ENCODE assay signal across 18 cellular contexts in genomic region chr12:54997914-54998507, GRCh38. TPM values are rescaled to one million over a fixed set of nuclear protein-coding genes. Genes with fewer than 3 reads are reported as not detected.
"Had no signal": no experiment of that assay in that cellular context is flagged by ENCODE, and none has a peak within 500 bp of the region (broad histone marks: within the 10 kb centered on the region; RNA-seq: fewer than 3 reads in every experiment).

No MANE protein-coding gene starts in this region.

- H3K27ac Mint-ChIP-seq: activated B cell treated with CpG ODN at 0.5 μM for 24 hours; activated CD4-positive, alpha-beta T cell treated with anti-CD3 and anti-CD28 coated beads, Interleukin-2, amount 10 ng/mL, durations not matched to agents 7 days and 5 days; activated naive CD4-positive, alpha-beta T cell treated with anti-CD3 and anti-CD28 coated beads for 36 hours; stimulated activated naive CD8-positive, alpha-beta T cell treated with anti-CD3 and anti-CD28 coated beads, Interleukin-15, amount 100 ng/mL, for 72 hours had no signal

- H3K36me3 ChIP-seq: colonic mucosa, neutrophil, upper lobe of right lung had no signal

- H3K4me1 ChIP-seq: colonic mucosa, testis, upper lobe of right lung had no signal

- H3K27me3 Mint-ChIP-seq: activated B cell treated with CpG ODN at 0.5 μM for 24 hours; activated CD4-positive, alpha-beta T cell treated with anti-CD3 and anti-CD28 coated beads, Interleukin-2, amount 10 ng/mL, durations not matched to agents 7 days and 5 days; stimulated activated naive CD8-positive, alpha-beta T cell treated with anti-CD3 and anti-CD28 coated beads, Interleukin-15, amount 100 ng/mL, for 72 hours had no signal

- DNase-seq: activated B cell treated with CpG ODN at 0.5 μM for 24 hours; activated CD4-positive, alpha-beta T cell treated with anti-CD3 and anti-CD28 coated beads, Interleukin-2, amount 10 ng/mL, durations not matched to agents 7 days and 5 days; activated CD8-positive, alpha-beta memory T cell treated with anti-CD3 and anti-CD28 coated beads for 24 hours; activated naive CD4-positive, alpha-beta T cell treated with anti-CD3 and anti-CD28 coated beads for 36 hours; caudate nucleus; colonic mucosa; left colon; naive thymus-derived CD4-positive, alpha-beta T cell; retina; stimulated activated CD4-positive, alpha-beta T cell treated with anti-CD3 and anti-CD28 coated beads, Interleukin-4, amount 100 ng/mL, for 1 hour; stimulated activated CD8-positive, alpha-beta memory T cell treated with anti-CD3 and anti-CD28 coated beads, Interleukin-4, amount 100 ng/mL, for 48 hours; stimulated activated naive CD8-positive, alpha-beta T cell treated with anti-CD3 and anti-CD28 coated beads, Interleukin-15, amount 100 ng/mL, for 72 hours; testis; upper lobe of right lung had no signal

- H3K4me3 ChIP-seq: colonic mucosa, testis, upper lobe of right lung had no signal

- H3K9me3 ChIP-seq: colonic mucosa, neutrophil, testis, upper lobe of right lung had no signal

- H3K9me3 Mint-ChIP-seq: activated CD4-positive, alpha-beta T cell treated with anti-CD3 and anti-CD28 coated beads, Interleukin-2, amount 10 ng/mL, durations not matched to agents 7 days and 5 days; activated naive CD4-positive, alpha-beta T cell treated with anti-CD3 and anti-CD28 coated beads for 36 hours; naive thymus-derived CD4-positive, alpha-beta T cell; stimulated activated naive CD8-positive, alpha-beta T cell treated with anti-CD3 and anti-CD28 coated beads, Interleukin-15, amount 100 ng/mL, for 72 hours had no signal

- H3K27ac ChIP-seq: colonic mucosa, testis, upper lobe of right lung had no signal

- H3K4me3 Mint-ChIP-seq: activated B cell treated with CpG ODN at 0.5 μM for 24 hours; activated CD4-positive, alpha-beta T cell treated with anti-CD3 and anti-CD28 coated beads, Interleukin-2, amount 10 ng/mL, durations not matched to agents 7 days and 5 days; activated naive CD4-positive, alpha-beta T cell treated with anti-CD3 and anti-CD28 coated beads for 36 hours; naive thymus-derived CD4-positive, alpha-beta T cell; stimulated activated naive CD8-positive, alpha-beta T cell treated with anti-CD3 and anti-CD28 coated beads, Interleukin-15, amount 100 ng/mL, for 72 hours had no signal

- H3K27me3 ChIP-seq: colonic mucosa, testis, upper lobe of right lung had no signal

RNA-seq across cellular contexts. Expression of gene TESPA1, which starts 13.4 kb away (rescaled TPM):
- total RNA-seq: fibroblast of lung, frontal cortex, lung microvascular endothelial cell had no signal

RNA-seq across cellular contexts. Expression of gene NEUROD4, which starts 21.8 kb away (rescaled TPM):
- total RNA-seq: activated B cell treated with CpG ODN at 0.5 μM for 24 hours; activated CD4-positive, alpha-beta T cell treated with anti-CD3 and anti-CD28 coated beads, Interleukin-2, amount 10 ng/mL, durations not matched to agents 7 days and 5 days; activated naive CD4-positive, alpha-beta T cell treated with anti-CD3 and anti-CD28 coated beads for 36 hours; colonic mucosa; fibroblast of lung; left colon; lung microvascular endothelial cell; upper lobe of right lung had no signal
